In the genomic region with DNA sequence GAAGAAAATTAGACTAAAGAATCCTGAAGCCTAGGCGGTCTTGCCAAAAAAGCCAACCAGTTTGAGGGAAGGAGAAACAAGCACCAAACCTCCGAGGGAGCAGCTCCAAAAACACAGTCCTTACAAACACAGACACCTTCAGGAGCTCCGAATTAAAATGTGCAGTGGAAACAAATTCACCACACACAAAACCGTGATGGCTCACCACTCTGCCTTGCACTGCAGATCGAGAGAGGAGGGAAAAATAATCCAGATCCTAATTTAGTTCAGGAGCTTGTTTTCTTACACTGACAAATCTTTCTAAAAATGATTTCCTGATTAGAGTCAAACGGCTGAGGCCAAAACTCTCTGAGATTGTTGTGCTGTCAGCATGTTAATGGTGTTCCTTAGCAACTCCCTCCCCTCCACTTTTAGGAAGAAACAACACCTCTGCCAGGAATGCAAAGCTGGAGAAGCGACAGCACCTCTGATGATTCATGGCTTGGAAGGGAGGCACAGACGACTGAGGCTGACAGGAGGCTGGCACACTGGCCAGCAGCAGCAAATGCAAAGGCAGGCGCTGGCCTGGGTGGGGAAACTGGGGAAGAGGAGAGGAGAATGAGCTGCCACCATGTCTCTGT, we compare ENCODE assay signal across 1 cellular context.
TF ChIP-seq lines count a peak whose summit lies in the region.

No MANE protein-coding gene starts in this region.

TF ChIP-seq in A549, 52 proteins besides CTCF, POLR2A, EP300 and RAD21 (continued from another document):
- TF ChIP-seq REST (IDR thresholded peaks at IDR 0.05) (no peak), ZNF302 (CRISPR knock-in tag; IDR thresholded peaks at IDR 0.05) (no peak), TP53 (CRISPR knock-in tag; IDR thresholded peaks at IDR 0.05) (no peak)
